1 cellular context compared by ENCODE assay signal in the genomic region with DNA sequence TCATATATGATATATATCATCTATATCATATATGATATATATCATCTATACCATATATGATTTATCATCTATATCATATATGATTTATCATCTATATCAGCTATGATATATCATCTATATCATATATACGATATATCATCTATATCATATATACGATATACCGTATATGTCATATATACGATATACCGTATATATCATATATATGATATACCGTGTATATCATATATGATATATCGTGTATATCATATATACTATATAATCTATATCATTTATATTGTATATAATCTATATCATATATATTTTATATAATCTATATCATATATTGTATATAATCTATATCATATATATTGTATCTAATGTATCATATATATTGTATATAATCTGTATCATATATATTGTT. TPM values are rescaled to one million over a fixed set of nuclear protein-coding genes. Genes with fewer than 3 reads are reported as not detected.
"Had no signal": no experiment of that assay in that cellular context is flagged by ENCODE, and none has a peak within 500 bp of the region (broad histone marks: within the 10 kb centered on the region; RNA-seq: fewer than 3 reads in every experiment).

No MANE protein-coding gene starts in this region.

RNA-seq across cellular contexts. Expression of a gene that starts 55.9 kb away (rescaled TPM):
- total RNA-seq: MCF 10A had no signal
